ENCODE assay signal across 22 cellular contexts in the genomic region with DNA sequence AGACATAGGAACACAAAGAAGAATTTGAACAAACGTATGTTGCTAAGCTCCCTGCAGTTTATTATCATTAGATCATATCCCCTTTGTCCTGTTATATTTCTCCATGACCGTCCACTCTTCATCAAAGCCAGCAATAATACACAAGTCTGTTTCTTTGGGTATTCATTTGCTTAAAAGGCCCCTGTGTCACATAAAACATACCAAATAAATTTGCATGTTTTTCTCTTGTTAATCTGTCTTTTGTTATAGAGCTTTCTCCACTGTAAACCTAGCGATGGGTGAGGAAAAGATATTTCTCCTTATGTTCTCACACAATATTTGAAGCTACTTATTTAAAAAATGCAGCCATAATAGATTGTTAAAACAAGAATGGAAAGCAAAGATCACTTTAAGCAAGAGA. TPM values are rescaled to one million over a fixed set of nuclear protein-coding genes. Genes with fewer than 3 reads are reported as not detected.
DNase-seq lines count a peak whose midpoint lies in the region; ATAC-seq, FAIRE-seq and TF ChIP-seq lines count a peak whose summit lies in the region.
"Had no signal": no experiment of that assay in that cellular context is flagged by ENCODE, and none has a peak within 500 bp of the region (broad histone marks: within the 10 kb centered on the region; RNA-seq: fewer than 3 reads in every experiment).

No MANE protein-coding gene starts in this region.

- H3K4me1 Mint-ChIP-seq in stimulated activated naive B cell treated with anti-CD40 and anti-IgM and Interleukin-4, amounts not matched to agents 10 μg/mL and 1 μg/mL and 100 μg/mL, for 72 hours, result peaks cover 72 to 93% of the 10 kb centered on the region in 2 donors
- H3K4me1 Mint-ChIP-seq in neural progenitor cell, result peaks cover 5% of the 10 kb centered on the region

- H3K9me3 ChIP-seq in OCI-LY1 (ENCODE audit: low read length), result no peaks in the 10 kb centered on the region
- no peaks in the 10 kb centered on the region for H3K9me3 ChIP-seq in neural progenitor cell (ENCODE audit: low read depth)
- H3K9me3 ChIP-seq: SJSA1 had no signal

- H3K27me3 Mint-ChIP-seq in stimulated activated naive B cell treated with anti-CD40 and anti-IgM and Interleukin-4, amounts not matched to agents 10 μg/mL and 1 μg/mL and 100 μg/mL, for 72 hours, result no peaks in the 10 kb centered on the region
- H3K27me3 Mint-ChIP-seq in neural progenitor cell (ENCODE audit: insufficient read depth, low read depth), result no peaks in the 10 kb centered on the region

- no peaks in the 10 kb centered on the region for H3K9me2 ChIP-seq in OCI-LY1 (ENCODE audit: low read depth, low read length)

- TF ChIP-seq CTCF in OCI-LY1 (IDR thresholded peaks at IDR 0.05; ENCODE audit: low read length) (no peak), choroid plexus epithelial cell (conservative IDR thresholded peaks at IDR 0.05; ENCODE audit: low read depth, low read length) (no peak), neural progenitor cell (IDR thresholded peaks at IDR 0.05) (no peak)

- H3K27me3 ChIP-seq in OCI-LY1 (ENCODE audit: insufficient read depth, low read length) (no peaks in the 10 kb centered on the region), neural progenitor cell (peaks cover 43% of the 10 kb centered on the region)
- H3K27me3 ChIP-seq: SJSA1 had no signal

- H3K9me3 Mint-ChIP-seq in stimulated activated naive B cell treated with anti-CD40 and anti-IgM and Interleukin-4, amounts not matched to agents 10 μg/mL and 1 μg/mL and 100 μg/mL, for 72 hours, result peaks cover 7 to 15% of the 10 kb centered on the region in 2 donors
- H3K9me3 Mint-ChIP-seq in neural progenitor cell, result no peaks in the 10 kb centered on the region

- H3K36me3 ChIP-seq in OCI-LY1 (ENCODE audit: insufficient read depth, low read length) (no peaks in the 10 kb centered on the region; the same call in 1 of the 2 replicates), neural progenitor cell (no peaks in the 10 kb centered on the region)
- H3K36me3 ChIP-seq: SJSA1 had no signal

- H3K27ac Mint-ChIP-seq in stimulated activated naive B cell treated with anti-CD40 and anti-IgM and Interleukin-4, amounts not matched to agents 10 μg/mL and 1 μg/mL and 100 μg/mL, for 72 hours, result peak overlapping the region; percentile 100
- no peak overlapping the region for H3K27ac Mint-ChIP-seq in neural progenitor cell

- H2AFZ ChIP-seq in OCI-LY1 (ENCODE audit: low read length) (no peak overlapping the region), neural progenitor cell (replicated peaks) (no peak overlapping the region)

- H3K79me2 ChIP-seq in OCI-LY1 (ENCODE audit: insufficient read depth, low read length), result no peaks in the 10 kb centered on the region
- no peaks in the 10 kb centered on the region for H3K79me2 ChIP-seq in neural progenitor cell (ENCODE audit: low read depth)

- H3K4me3 ChIP-seq in OCI-LY1 (ENCODE audit: low read depth, low read length, poor library complexity, severe bottlenecking) (no peak overlapping the region), choroid plexus epithelial cell (ENCODE audit: low read depth, low read length) (no peak overlapping the region), neural progenitor cell (no peak overlapping the region)
- H3K4me3 ChIP-seq: SJSA1 had no signal

- peak overlapping the region; percentile 27 to 64 for H3K4me3 Mint-ChIP-seq in stimulated activated naive B cell treated with anti-CD40 and anti-IgM and Interleukin-4, amounts not matched to agents 10 μg/mL and 1 μg/mL and 100 μg/mL, for 72 hours
- no peak overlapping the region for H3K4me3 Mint-ChIP-seq in neural progenitor cell
- H3K4me3 Mint-ChIP-seq: CD4-positive, CD25-positive, alpha-beta regulatory T cell had no signal

- H3K4me1 ChIP-seq in OCI-LY1 (ENCODE audit: insufficient read depth, low read length, severe bottlenecking) (peaks cover 86% of the 10 kb centered on the region), neural progenitor cell (peaks cover 5% of the 10 kb centered on the region)
- H3K4me1 ChIP-seq: SJSA1 had no signal

- H3K4me2 ChIP-seq in OCI-LY1 (ENCODE audit: low read length), result no peak overlapping the region
- H3K4me2 ChIP-seq in neural progenitor cell, result no peak overlapping the region

- H3F3A ChIP-seq in OCI-LY1 (ENCODE audit: insufficient read depth, low read length) (peaks cover 26% of the 10 kb centered on the region), neural progenitor cell (ENCODE audit: low read depth) (no peaks in the 10 kb centered on the region)

- DNase-seq in GM18507 (ENCODE audit: extremely low spot score, insufficient read length, low read depth) (no peak), choroid plexus epithelial cell (ENCODE audit: low read depth) (peak; percentile 39), neural progenitor cell (ENCODE audit: low spot score) (no peak), NCI-H748 (lab: John Stamatoyannopoulos, UW; ENCODE audit: unreplicated experiment) (no peak)
- no peak for DNase-seq in stimulated activated naive B cell treated with anti-CD40 and anti-IgM and Interleukin-4, amounts not matched to agents 10 μg/mL and 1 μg/mL and 100 μg/mL, for 72 hours
- DNase-seq in NK-92 treated with Interleukin-12 subunit alpha and Interleukin-12 subunit beta, amount 100 ng/mL, for 24 hours (lab: John Stamatoyannopoulos, UW), result no peak
- DNase-seq: CD4-positive, CD25-positive, alpha-beta regulatory T cell; COR-L47; DMS79; NCI-H1105; NCI-H146; NCI-H2029; NCI-H226; NCI-H524 had no signal

- peak overlapping the region; percentile 99 for H3K27ac ChIP-seq in OCI-LY1 (ENCODE audit: low read depth, low read length, poor library complexity, severe bottlenecking)
- no peak overlapping the region for H3K27ac ChIP-seq in neural progenitor cell
- H3K27ac ChIP-seq: KMS-11, SJSA1 had no signal

- no peak for ATAC-seq in stimulated activated naive B cell treated with anti-CD40 and anti-IgM and Interleukin-4, amounts not matched to agents 10 μg/mL and 1 μg/mL and 100 μg/mL, for 72 hours (replicated peaks)
- ATAC-seq: HCT116, Right ventricle myocardium inferior had no signal

- H3K9ac ChIP-seq in OCI-LY1 (ENCODE audit: low read length), result no peak overlapping the region
- no peak overlapping the region for H3K9ac ChIP-seq in neural progenitor cell
- H3K9ac ChIP-seq: KMS-11 had no signal

- H3K36me3 Mint-ChIP-seq in stimulated activated naive B cell treated with anti-CD40 and anti-IgM and Interleukin-4, amounts not matched to agents 10 μg/mL and 1 μg/mL and 100 μg/mL, for 72 hours, result peaks cover 28 to 51% of the 10 kb centered on the region in 2 donors
- H3K36me3 Mint-ChIP-seq in neural progenitor cell, result no peaks in the 10 kb centered on the region
- H3K36me3 Mint-ChIP-seq: CD4-positive, CD25-positive, alpha-beta regulatory T cell had no signal

- H4K20me1 ChIP-seq in OCI-LY1 (ENCODE audit: insufficient read depth, low read length) (no peaks in the 10 kb centered on the region), neural progenitor cell (ENCODE audit: low read depth) (no peaks in the 10 kb centered on the region)

- peak; percentile 26 for FAIRE-seq in GM18507 (lab: Jason Lieb, UNC)
- FAIRE-seq: H1, HTR-8/SVneo, RCC 7860 had no signal

RNA-seq across cellular contexts. Expression of a gene that starts 42.9 kb away (rescaled TPM):
- 7.1 and 12.0 TPM in 2 replicates for total RNA-seq in neural progenitor cell (ENCODE audit: low replicate concordance)
